1 cellular context compared by ENCODE assay signal in the genomic region with DNA sequence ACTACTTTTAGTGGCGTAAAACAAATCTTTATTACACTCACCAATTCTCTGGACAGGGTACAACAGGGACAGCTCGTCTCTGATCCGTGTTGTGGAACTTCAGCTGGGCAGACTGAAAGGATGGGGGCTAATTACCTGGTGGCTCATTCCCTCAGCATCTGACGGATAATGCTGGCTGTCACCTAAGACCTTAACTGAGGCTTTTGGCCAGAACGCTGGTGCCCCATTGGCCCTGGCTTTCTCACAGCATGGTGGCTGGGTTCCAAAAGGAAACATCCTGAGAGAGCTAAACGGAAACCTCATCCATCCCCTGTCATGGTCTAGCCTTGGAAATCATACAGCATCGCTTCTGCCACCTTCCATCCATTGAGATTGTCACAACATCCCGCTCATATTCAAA.
TF ChIP-seq lines count a peak whose summit lies in the region.

No MANE protein-coding gene starts in this region.

TF ChIP-seq in GM23338, 12 proteins besides CTCF, POLR2A, EP300 and RAD21 (continued from another document):
- TF ChIP-seq, protein P1, sequence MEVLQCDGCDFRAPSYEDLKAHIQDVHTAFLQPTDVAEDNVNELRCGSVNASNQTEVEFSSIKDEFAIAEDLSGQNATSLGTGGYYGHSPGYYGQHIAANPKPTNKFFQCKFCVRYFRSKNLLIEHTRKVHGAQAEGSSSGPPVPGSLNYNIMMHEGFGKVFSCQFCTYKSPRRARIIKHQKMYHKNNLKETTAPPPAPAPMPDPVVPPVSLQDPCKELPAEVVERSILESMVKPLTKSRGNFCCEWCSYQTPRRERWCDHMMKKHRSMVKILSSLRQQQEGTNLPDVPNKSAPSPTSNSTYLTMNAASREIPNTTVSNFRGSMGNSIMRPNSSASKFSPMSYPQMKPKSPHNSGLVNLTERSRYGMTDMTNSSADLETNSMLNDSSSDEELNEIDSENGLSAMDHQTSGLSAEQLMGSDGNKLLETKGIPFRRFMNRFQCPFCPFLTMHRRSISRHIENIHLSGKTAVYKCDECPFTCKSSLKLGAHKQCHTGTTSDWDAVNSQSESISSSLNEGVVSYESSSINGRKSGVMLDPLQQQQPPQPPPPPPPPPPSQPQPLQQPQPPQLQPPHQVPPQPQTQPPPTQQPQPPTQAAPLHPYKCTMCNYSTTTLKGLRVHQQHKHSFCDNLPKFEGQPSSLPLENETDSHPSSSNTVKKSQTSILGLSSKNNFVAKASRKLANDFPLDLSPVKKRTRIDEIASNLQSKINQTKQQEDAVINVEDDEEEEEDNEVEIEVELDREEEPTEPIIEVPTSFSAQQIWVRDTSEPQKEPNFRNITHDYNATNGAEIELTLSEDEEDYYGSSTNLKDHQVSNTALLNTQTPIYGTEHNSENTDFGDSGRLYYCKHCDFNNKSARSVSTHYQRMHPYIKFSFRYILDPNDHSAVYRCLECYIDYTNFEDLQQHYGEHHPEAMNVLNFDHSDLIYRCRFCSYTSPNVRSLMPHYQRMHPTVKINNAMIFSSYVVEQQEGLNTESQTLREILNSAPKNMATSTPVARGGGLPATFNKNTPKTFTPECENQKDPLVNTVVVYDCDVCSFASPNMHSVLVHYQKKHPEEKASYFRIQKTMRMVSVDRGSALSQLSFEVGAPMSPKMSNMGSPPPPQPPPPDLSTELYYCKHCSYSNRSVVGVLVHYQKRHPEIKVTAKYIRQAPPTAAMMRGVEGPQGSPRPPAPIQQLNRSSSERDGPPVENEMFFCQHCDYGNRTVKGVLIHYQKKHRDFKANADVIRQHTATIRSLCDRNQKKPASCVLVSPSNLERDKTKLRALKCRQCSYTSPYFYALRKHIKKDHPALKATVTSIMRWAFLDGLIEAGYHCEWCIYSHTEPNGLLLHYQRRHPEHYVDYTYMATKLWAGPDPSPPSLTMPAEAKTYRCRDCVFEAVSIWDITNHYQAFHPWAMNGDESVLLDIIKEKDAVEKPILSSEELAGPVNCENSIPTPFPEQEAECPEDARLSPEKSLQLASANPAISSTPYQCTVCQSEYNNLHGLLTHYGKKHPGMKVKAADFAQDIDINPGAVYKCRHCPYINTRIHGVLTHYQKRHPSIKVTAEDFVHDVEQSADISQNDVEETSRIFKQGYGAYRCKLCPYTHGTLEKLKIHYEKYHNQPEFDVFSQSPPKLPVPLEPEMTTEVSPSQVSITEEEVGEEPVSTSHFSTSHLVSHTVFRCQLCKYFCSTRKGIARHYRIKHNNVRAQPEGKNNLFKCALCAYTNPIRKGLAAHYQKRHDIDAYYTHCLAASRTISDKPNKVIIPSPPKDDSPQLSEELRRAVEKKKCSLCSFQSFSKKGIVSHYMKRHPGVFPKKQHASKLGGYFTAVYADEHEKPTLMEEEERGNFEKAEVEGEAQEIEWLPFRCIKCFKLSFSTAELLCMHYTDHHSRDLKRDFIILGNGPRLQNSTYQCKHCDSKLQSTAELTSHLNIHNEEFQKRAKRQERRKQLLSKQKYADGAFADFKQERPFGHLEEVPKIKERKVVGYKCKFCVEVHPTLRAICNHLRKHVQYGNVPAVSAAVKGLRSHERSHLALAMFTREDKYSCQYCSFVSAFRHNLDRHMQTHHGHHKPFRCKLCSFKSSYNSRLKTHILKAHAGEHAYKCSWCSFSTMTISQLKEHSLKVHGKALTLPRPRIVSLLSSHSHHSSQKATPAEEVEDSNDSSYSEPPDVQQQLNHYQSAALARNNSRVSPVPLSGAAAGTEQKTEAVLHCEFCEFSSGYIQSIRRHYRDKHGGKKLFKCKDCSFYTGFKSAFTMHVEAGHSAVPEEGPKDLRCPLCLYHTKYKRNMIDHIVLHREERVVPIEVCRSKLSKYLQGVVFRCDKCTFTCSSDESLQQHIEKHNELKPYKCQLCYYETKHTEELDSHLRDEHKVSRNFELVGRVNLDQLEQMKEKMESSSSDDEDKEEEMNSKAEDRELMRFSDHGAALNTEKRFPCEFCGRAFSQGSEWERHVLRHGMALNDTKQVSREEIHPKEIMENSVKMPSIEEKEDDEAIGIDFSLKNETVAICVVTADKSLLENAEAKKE (CRISPR knock-in tag; IDR thresholded peaks at IDR 0.05) = no peak
- TF ChIP-seq POLR2AphosphoS5 (IDR thresholded peaks at IDR 0.05; ENCODE audit: low read depth) (no peak), REST (IDR thresholded peaks at IDR 0.05; ENCODE audit: unreplicated experiment) (no peak), EZH2phosphoT487 (IDR thresholded peaks at IDR 0.05; ENCODE audit: unreplicated experiment) (no peak), ZNF331 (CRISPR knock-in tag; IDR thresholded peaks at IDR 0.05; ENCODE audit: low read depth) (no peak)
